In genomic region chr9:109996936-109997580, GRCh38 we compare ENCODE assay signal across 19 cellular contexts.
DNase-seq lines count a peak whose midpoint lies in the region; ATAC-seq and TF ChIP-seq lines count a peak whose summit lies in the region.
"Had no signal": no experiment of that assay in that cellular context is flagged by ENCODE, and none has a peak within 500 bp of the region (broad histone marks: within the 10 kb centered on the region; RNA-seq: fewer than 3 reads in every experiment).

No MANE protein-coding gene starts in this region.

- ATAC-seq in heart right ventricle (no peak), left ventricle myocardium superior (no peak)

- H3K36me3 ChIP-seq in heart right ventricle = no peaks in the 10 kb centered on the region

- no peak for DNase-seq in heart right ventricle
- DNase-seq in left ventricle myocardium superior = no peak
- peak; percentile 56 for DNase-seq in M059J (ENCODE audit: low read depth)
- DNase-seq in endothelial cell (ENCODE audit: low spot score) = no peak
- DNase-seq in ecto neural progenitor cell (ENCODE audit: low spot score) = no peak
- DNase-seq in Kasumi-1 (lab: John Stamatoyannopoulos, UW) = no peak
- no peak for DNase-seq in NCI-H1694 (lab: John Stamatoyannopoulos, UW)
- no peak for DNase-seq in NCI-H1930 (lab: John Stamatoyannopoulos, UW)
- DNase-seq: Calu3; CD8-positive, alpha-beta memory T cell; DMS153; NCI-H1105; NCI-H2081 treated with DMSO at 0.1 percent for 48 hours; NCI-H2171 treated with DMSO at 0.1 percent for 48 hours; NCI-H446; NCI-H526; OCI-M1; SHP77 had no signal

- peaks cover 10% of the 10 kb centered on the region for H3K4me1 Mint-ChIP-seq in endothelial cell (ENCODE audit: unreplicated experiment)
- H3K4me1 Mint-ChIP-seq: CD8-positive, alpha-beta memory T cell had no signal

- H3K9me3 ChIP-seq in heart right ventricle = peaks cover 0 to 10% (median 0%) of the 10 kb centered on the region in 11 donors

- TF ChIP-seq CTCF in heart right ventricle (IDR thresholded peaks at IDR 0.05) (no peak), endothelial cell (IDR thresholded peaks at IDR 0.05; ENCODE audit: unreplicated experiment) (no peak)

- H3K4me3 Mint-ChIP-seq in endothelial cell (ENCODE audit: unreplicated experiment) = no peak overlapping the region
- H3K4me3 Mint-ChIP-seq: CD8-positive, alpha-beta memory T cell had no signal

- H3K27ac ChIP-seq in heart right ventricle = peak overlapping the region in 7 of 10 donors; percentile 39 to 84 (median 68)
- H3K27ac ChIP-seq: C4-2B had no signal

- peak overlapping the region; percentile 13 for H3K27ac Mint-ChIP-seq in endothelial cell (ENCODE audit: unreplicated experiment)
- H3K27ac Mint-ChIP-seq: CD8-positive, alpha-beta memory T cell had no signal

- H3K4me3 ChIP-seq in heart right ventricle = no peak overlapping the region

- WGBS in heart right ventricle, 2 donors = 86 to 92% methylated on average over 7 of the region's 7 CpGs

- H3K27me3 ChIP-seq in heart right ventricle = no peaks in the 10 kb centered on the region

- peaks cover 14% of the 10 kb centered on the region for H3K36me3 Mint-ChIP-seq in endothelial cell (ENCODE audit: low read depth, unreplicated experiment)

- H3K9me3 Mint-ChIP-seq in endothelial cell (ENCODE audit: unreplicated experiment) = peaks cover 4% of the 10 kb centered on the region

- intact Hi-C loops in heart right ventricle (cut with DNase I) (loop anchor here in 1 of 10 donors (5.0 kb wide), 1 partner anchor 90 kb away; no protein-coding TSS in a partner anchor), left ventricle myocardium superior (cut with micrococcal nuclease) (no loop called here)

- peaks cover 3 to 56% (median 30%) of the 10 kb centered on the region in 9 donors for H3K4me1 ChIP-seq in heart right ventricle

- peaks cover 3% of the 10 kb centered on the region for H3K27me3 Mint-ChIP-seq in endothelial cell (ENCODE audit: unreplicated experiment)
